Comparison of ENCODE assay signal across 20 cellular contexts in the genomic region with DNA sequence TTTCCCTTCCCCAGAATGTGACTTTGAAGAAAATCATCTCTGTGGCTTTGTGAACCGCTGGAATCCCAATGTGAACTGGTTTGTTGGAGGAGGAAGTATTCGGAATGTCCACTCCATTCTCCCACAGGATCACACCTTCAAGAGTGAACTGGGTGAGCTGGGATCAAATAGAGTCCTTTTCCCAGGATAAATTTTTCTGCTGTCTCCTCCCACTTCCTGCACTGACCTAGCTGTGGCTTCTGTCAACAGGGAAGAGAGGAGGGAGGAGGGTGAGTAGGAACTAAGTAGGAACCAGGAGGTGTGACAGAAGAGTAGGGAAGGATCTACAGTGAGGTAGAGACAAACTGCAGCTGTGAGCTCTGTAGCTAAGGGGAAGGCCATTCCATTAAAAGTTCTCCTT.
DNase-seq lines count a peak whose midpoint lies in the region; TF ChIP-seq lines count a peak whose summit lies in the region.
"Had no signal": no experiment of that assay in that cellular context is flagged by ENCODE, and none has a peak within 500 bp of the region (broad histone marks: within the 10 kb centered on the region; RNA-seq: fewer than 3 reads in every experiment).

No MANE protein-coding gene starts in this region.

- H3K36me3 ChIP-seq in mesenchymal stem cell (ENCODE audit: control insufficient read depth in 1 of 2, insufficient read depth in 2 of 2, low read depth in 1 of 2, low read length in 2 of 2) = peaks cover 0 to 17% of the 10 kb centered on the region in 2 experiments
- H3K36me3 ChIP-seq in thyroid gland = no peaks in the 10 kb centered on the region
- peaks cover 0 to 51% (median 22%) of the 10 kb centered on the region in 4 donors for H3K36me3 ChIP-seq in stomach
- H3K36me3 ChIP-seq: pancreas had no signal

- peaks cover 4% of the 10 kb centered on the region; the same call in 1 of the 2 replicates for H3K36me3 Mint-ChIP-seq in HFFc6 (ENCODE audit: low read depth)
- H3K36me3 Mint-ChIP-seq: activated naive CD8-positive, alpha-beta T cell treated with anti-CD3 and anti-CD28 coated beads, Interleukin-2, amount 10 ng/mL, durations not matched to agents 7 days and 5 days; IgD-negative memory B cell; naive thymus-derived CD8-positive, alpha-beta T cell had no signal

- H3K79me1 ChIP-seq in mesenchymal stem cell (replicated peaks; ENCODE audit: low read length, poor library complexity, severe bottlenecking) = peaks cover 15% of the 10 kb centered on the region

- H3K9me3 ChIP-seq in mesenchymal stem cell (ENCODE audit: control insufficient read depth, low read length) (no peaks in the 10 kb centered on the region), thyroid gland (no peaks in the 10 kb centered on the region), stomach (no peaks in the 10 kb centered on the region)
- H3K9me3 ChIP-seq: Caco-2, pancreas had no signal

- no peak overlapping the region for H4K8ac ChIP-seq in mesenchymal stem cell (ENCODE audit: low read length)

- peaks cover 76% of the 10 kb centered on the region for H3K4me1 Mint-ChIP-seq in HFFc6 (ENCODE audit: low read depth)

- DNase-seq in DMS53 (lab: John Stamatoyannopoulos, UW) (peak; percentile 67), HFFc6 (no peak), amniotic epithelial cell (ENCODE audit: low read depth) (peak; percentile 15), mesenchymal stem cell (no peak), G401 (ENCODE audit: low spot score) (no peak), thyroid gland (no peak), stomach (no peak), NCI-H82 (lab: John Stamatoyannopoulos, UW) (no peak)
- DNase-seq: naive thymus-derived CD8-positive, alpha-beta T cell; NCI-H187 treated with DMSO at 0.1 percent for 48 hours; NCI-H526 treated with DMSO at 0.1 percent for 48 hours; T1000 had no signal

- no peak overlapping the region for H2BK12ac ChIP-seq in mesenchymal stem cell (ENCODE audit: low read length in 2 of 2)

- H3K9ac ChIP-seq in mesenchymal stem cell (ENCODE audit: low read length) = no peak overlapping the region

- TF ChIP-seq CTCF in HFFc6 (IDR thresholded peaks at IDR 0.05) (no peak), thyroid gland (IDR thresholded peaks at IDR 0.05) (no peak), stomach (IDR thresholded peaks at IDR 0.05) (no peak)

- H3K4ac ChIP-seq in mesenchymal stem cell (ENCODE audit: low read depth in 1 of 2, low read length in 2 of 2) = no peak overlapping the region

- H2BK15ac ChIP-seq in mesenchymal stem cell (ENCODE audit: low read depth, poor library complexity, severe bottlenecking) = no peak overlapping the region

- H4K91ac ChIP-seq in mesenchymal stem cell (ENCODE audit: low read length) = no peak overlapping the region

- H3K4me2 ChIP-seq in mesenchymal stem cell (ENCODE audit: low read length, poor library complexity, severe bottlenecking) = no peak overlapping the region
- H3K4me2 ChIP-seq: PC-9 had no signal

- H3K14ac ChIP-seq in mesenchymal stem cell (ENCODE audit: low read length in 2 of 2) = no peak overlapping the region

- H2BK120ac ChIP-seq in mesenchymal stem cell (ENCODE audit: low read depth, low read length) = no peak overlapping the region

- peak overlapping the region; percentile 64 for H3K27ac ChIP-seq in mesenchymal stem cell (ENCODE audit: low read length, poor library complexity, severe bottlenecking)
- H3K27ac ChIP-seq in thyroid gland = no peak overlapping the region
- no peak overlapping the region for H3K27ac ChIP-seq in stomach
- H3K27ac ChIP-seq: pancreas had no signal

- H3K27me3 Mint-ChIP-seq in HFFc6 (ENCODE audit: insufficient read depth) = no peaks in the 10 kb centered on the region; the same call in 1 of the 2 replicates

- no peaks in the 10 kb centered on the region for H3K9me3 Mint-ChIP-seq in HFFc6
- H3K9me3 Mint-ChIP-seq: activated naive CD8-positive, alpha-beta T cell treated with anti-CD3 and anti-CD28 coated beads, Interleukin-2, amount 10 ng/mL, durations not matched to agents 7 days and 5 days; activated T-helper 1 cell treated with anti-CD3 and anti-CD28 coated beads, Interleukin-12 subunit alpha, Interleukin-12 subunit beta, Interleukin-2, Interleukin-4 antibody, amounts not matched to agents 30 ng/mL and 10 ng/mL and 1 ng/mL, durations not matched to agents 14 hours and 24 hours and 36 hours; dendritic cell treated with granulocyte-macrophage colony-stimulating factor and Interleukin-4, amounts not matched to agents 40 ng/mL and 50 ng/mL, for 4 days; naive thymus-derived CD8-positive, alpha-beta T cell had no signal

- H3K27ac Mint-ChIP-seq in HFFc6 = peak overlapping the region; percentile 44; the same call in 1 of the 2 replicates
- H3K27ac Mint-ChIP-seq: activated naive CD8-positive, alpha-beta T cell treated with anti-CD3 and anti-CD28 coated beads, Interleukin-2, amount 10 ng/mL, durations not matched to agents 7 days and 5 days; activated T-helper 1 cell treated with anti-CD3 and anti-CD28 coated beads, Interleukin-12 subunit alpha, Interleukin-12 subunit beta, Interleukin-2, Interleukin-4 antibody, amounts not matched to agents 30 ng/mL and 10 ng/mL and 1 ng/mL, durations not matched to agents 14 hours and 24 hours and 36 hours; dendritic cell treated with granulocyte-macrophage colony-stimulating factor and Interleukin-4, amounts not matched to agents 40 ng/mL and 50 ng/mL, for 4 days; IgD-negative memory B cell; naive thymus-derived CD8-positive, alpha-beta T cell had no signal

- intact Hi-C loops in thyroid gland (cut with DNase I) = loop anchor here (2.0 to 10.0 kb wide), 2 partner anchors 122 to 142 kb away; no protein-coding TSS in a partner anchor
- intact Hi-C loops in stomach (cut with DNase I; ENCODE audit: low total_unique reads) = loop anchor here (5.0 kb wide), 1 partner anchor 146 kb away; no protein-coding TSS in a partner anchor

- no peak overlapping the region for H3K23ac ChIP-seq in mesenchymal stem cell (ENCODE audit: low read length in 2 of 2)

- TF ChIP-seq POLR2A in thyroid gland (IDR thresholded peaks at IDR 0.05) (no peak), stomach (IDR thresholded peaks at IDR 0.05) (no peak)

- no peak overlapping the region for H3K18ac ChIP-seq in mesenchymal stem cell (ENCODE audit: low read depth in 1 of 2, low read length in 2 of 2)

- no peaks in the 10 kb centered on the region for H3K27me3 ChIP-seq in mesenchymal stem cell (ENCODE audit: control insufficient read depth in 1 of 2, insufficient read depth in 1 of 2, low read length in 2 of 2)
- H3K27me3 ChIP-seq in thyroid gland = no peaks in the 10 kb centered on the region
- no peaks in the 10 kb centered on the region for H3K27me3 ChIP-seq in stomach
- H3K27me3 ChIP-seq: pancreas had no signal

- H3K4me3 Mint-ChIP-seq in HFFc6 = no peak overlapping the region
- H3K4me3 Mint-ChIP-seq: activated naive CD8-positive, alpha-beta T cell treated with anti-CD3 and anti-CD28 coated beads, Interleukin-2, amount 10 ng/mL, durations not matched to agents 7 days and 5 days; activated T-helper 1 cell treated with anti-CD3 and anti-CD28 coated beads, Interleukin-12 subunit alpha, Interleukin-12 subunit beta, Interleukin-2, Interleukin-4 antibody, amounts not matched to agents 30 ng/mL and 10 ng/mL and 1 ng/mL, durations not matched to agents 14 hours and 24 hours and 36 hours; dendritic cell treated with granulocyte-macrophage colony-stimulating factor and Interleukin-4, amounts not matched to agents 40 ng/mL and 50 ng/mL, for 4 days; IgD-negative memory B cell; naive thymus-derived CD8-positive, alpha-beta T cell had no signal

- H3K4me3 ChIP-seq in mesenchymal stem cell (ENCODE audit: insufficient read depth in 1 of 2, low read depth in 1 of 2, low read length in 2 of 2) (no peak overlapping the region), thyroid gland (replicated peaks in 1 of 3) (no peak overlapping the region), stomach (no peak overlapping the region)
- H3K4me3 ChIP-seq: lung, pancreas, PC-9 had no signal

- H3K4me1 ChIP-seq in mesenchymal stem cell (ENCODE audit: control insufficient read depth, insufficient read depth, low read depth, low read length) = peaks cover 9% of the 10 kb centered on the region
- H3K4me1 ChIP-seq in thyroid gland = peaks cover 0 to 10% of the 10 kb centered on the region in 2 donors
- peaks cover 10 to 39% (median 28%) of the 10 kb centered on the region in 4 donors for H3K4me1 ChIP-seq in stomach
- H3K4me1 ChIP-seq: Caco-2, pancreas had no signal

- H2BK5ac ChIP-seq in mesenchymal stem cell (ENCODE audit: low read depth, low read length, poor library complexity, severe bottlenecking) = no peak overlapping the region

- 100% methylated on average over 1 of the region's 2 CpGs for WGBS in mesenchymal stem cell
- WGBS in thyroid gland, 2 donors = 83 to 87% methylated on average over 2 of the region's 2 CpGs
- 88 to 97% (median 93%) methylated on average over 2 of the region's 2 CpGs for WGBS in stomach, 5 donors

- in situ Hi-C loops in G401 (cut with HindIII; ENCODE audit: low sequenced_read_pairs) = no loop called here

- H2AK5ac ChIP-seq in mesenchymal stem cell (ENCODE audit: low read length, severe bottlenecking) = no peak overlapping the region

- no peak for TF ChIP-seq EP300 in stomach (IDR thresholded peaks at IDR 0.05)

- no peak overlapping the region for H2AFZ ChIP-seq in mesenchymal stem cell (ENCODE audit: low read depth, low read length)
- H2AFZ ChIP-seq: PC-9 had no signal

Comparison
In these comparisons a context has a peak if more than half of its experiments do, and no peak if none do; other contexts are left out.
1. DNase-seq: peak in DMS53 (single experiment) and amniotic epithelial cell (single experiment); none in HFFc6 (single experiment), mesenchymal stem cell (single experiment), G401 (single experiment), thyroid gland (0 of 2), stomach (single experiment) and NCI-H82 (single experiment).